ENCODE assay signal across 8 cellular contexts in the genomic region with DNA sequence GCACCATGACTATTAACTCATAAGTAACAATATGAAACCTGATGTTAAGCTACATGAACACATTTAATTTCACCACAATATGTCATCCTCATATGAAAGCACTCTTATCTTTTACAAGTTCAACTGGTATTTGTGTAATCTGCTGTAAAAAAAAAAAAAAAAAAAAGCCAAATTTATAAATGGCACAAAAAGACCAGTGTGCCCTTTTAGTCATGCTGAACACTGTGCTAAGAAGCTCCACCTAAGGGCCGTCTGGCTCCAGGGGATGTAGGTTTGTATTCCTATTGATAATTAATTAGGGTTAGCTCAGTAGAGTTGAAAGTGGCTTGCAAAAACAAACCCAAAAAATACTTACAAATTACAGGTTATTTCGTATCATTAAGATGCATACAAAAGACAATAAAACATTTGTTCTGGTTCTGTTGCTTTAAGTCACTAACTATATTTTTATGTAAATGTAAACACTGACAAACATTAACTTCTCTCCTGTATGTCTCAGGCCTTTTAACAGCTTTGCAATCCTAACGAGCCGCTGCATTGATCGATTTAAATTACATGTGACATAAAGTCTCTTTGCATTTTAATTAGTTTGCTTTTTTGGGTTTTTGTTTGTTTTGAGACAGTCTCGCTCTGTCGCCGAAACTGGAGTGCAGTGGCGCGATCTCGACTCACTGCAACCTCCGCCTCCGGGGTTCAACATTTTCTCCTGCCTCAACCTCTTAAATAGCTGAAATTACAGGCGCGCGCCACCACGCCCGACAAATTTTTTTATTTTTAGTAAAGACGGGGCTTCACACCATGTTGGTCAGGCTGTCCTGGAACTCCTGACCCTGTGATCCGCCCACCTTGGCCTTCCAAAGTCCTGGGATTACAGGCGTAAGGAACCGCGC.
DNase-seq lines count a peak whose midpoint lies in the region; ATAC-seq, FAIRE-seq and TF ChIP-seq lines count a peak whose summit lies in the region.

No MANE protein-coding gene starts in this region.

- in situ Hi-C loops in HAP-1 (cut with MboI; ENCODE audit: low sequenced_read_pairs) = loop anchor here (5.0 to 10.0 kb wide), 3 partner anchors 76 to 934 kb away; a partner anchor contains a TSS

- TF ChIP-seq CTCF in bronchial epithelial cell (IDR thresholded peaks at IDR 0.05; ENCODE audit: insufficient read depth, low read length, severe bottlenecking) = no peak
- no peak for TF ChIP-seq CTCF in tibial nerve (IDR thresholded peaks at IDR 0.05)

- peak overlapping the region; percentile 73 to 89 (median 84) for H3K4me3 ChIP-seq in BLaER1 treated with 17β-estradiol and CSF1 and Interleukin-3, amounts not matched to agents 10 nM and 100 nM
- H3K4me3 ChIP-seq in HAP-1 (peak overlapping the region; percentile 73), bronchial epithelial cell (ENCODE audit: low read depth, low read length) (peak overlapping the region; percentile 84), tibial nerve (peak overlapping the region; percentile 36 to 77 (median 58))

- no peak for FAIRE-seq in bronchial epithelial cell (lab: Jason Lieb, UNC)

- DNase-seq in HAP-1 (ENCODE audit: low spot score in 2 of 2) = peak; percentile 67 to 76
- DNase-seq in RPMI7951 (ENCODE audit: low read depth) = peak; percentile 63
- peak; percentile 45 for DNase-seq in bronchial epithelial cell (ENCODE audit: low read depth)
- DNase-seq in memory B cell (ENCODE audit: low spot score in 2 of 2) = peak in 1 of 2 donors; percentile 36
- no peak for DNase-seq in tibial nerve (ENCODE audit: low spot score in 2 of 2)
- DNase-seq in CD1c-positive myeloid dendritic cell (ENCODE audit: extremely low spot score) = no peak

- ATAC-seq in memory B cell (ENCODE audit: low read depth) = no peak
- no peak for ATAC-seq in HG03097 (IDR thresholded peaks at IDR 0.05; ENCODE audit: low FRiP score, unreplicated experiment)

- H3K27me3 ChIP-seq in BLaER1 treated with 17β-estradiol and CSF1 and Interleukin-3, amounts not matched to agents 10 nM and 100 nM = no peaks in the 10 kb centered on the region
- H3K27me3 ChIP-seq in HAP-1 (ENCODE audit: low read depth) (no peaks in the 10 kb centered on the region), bronchial epithelial cell (ENCODE audit: control insufficient read depth, insufficient read depth, low read length) (no peaks in the 10 kb centered on the region), tibial nerve (peaks cover 0 to 59% of the 10 kb centered on the region in 2 donors)

- H3K9ac ChIP-seq in BLaER1 treated with 17β-estradiol and CSF1 and Interleukin-3, amounts not matched to agents 10 nM and 100 nM = peak overlapping the region; percentile 90 to 99 (median 96)

- no peak for TF ChIP-seq EP300 in tibial nerve (IDR thresholded peaks at IDR 0.05)

- no peaks in the 10 kb centered on the region for H3K9me3 Mint-ChIP-seq in memory B cell

- 3 to 5% methylated on average over 23 of the region's 23 CpGs for WGBS in tibial nerve, 2 donors

- peak overlapping the region; percentile 89 for H3K4me3 Mint-ChIP-seq in memory B cell

- H4K20me1 ChIP-seq in BLaER1 treated with 17β-estradiol and CSF1 and Interleukin-3, amounts not matched to agents 10 nM and 100 nM = peaks cover 15 to 58% (median 27%) of the 10 kb centered on the region in 11 experiments

- H3K4me2 ChIP-seq in BLaER1 treated with 17β-estradiol and CSF1 and Interleukin-3, amounts not matched to agents 10 nM and 100 nM = peak overlapping the region; percentile 81 to 97 (median 95)

- no peak for TF ChIP-seq POLR2A in tibial nerve (IDR thresholded peaks at IDR 0.05)

- H3K4me1 ChIP-seq in BLaER1 treated with 17β-estradiol and CSF1 and Interleukin-3, amounts not matched to agents 10 nM and 100 nM = peaks cover 34 to 58% (median 45%) of the 10 kb centered on the region in 10 experiments
- H3K4me1 ChIP-seq in HAP-1 = peaks cover 35% of the 10 kb centered on the region
- peaks cover 0 to 21% (median 0%) of the 10 kb centered on the region in 4 donors for H3K4me1 ChIP-seq in tibial nerve

- peak overlapping the region; percentile 98 for H3K27ac Mint-ChIP-seq in memory B cell

- H3K27ac ChIP-seq in BLaER1 treated with 17β-estradiol and CSF1 and Interleukin-3, amounts not matched to agents 10 nM and 100 nM = peak overlapping the region; percentile 85 to 99 (median 95)
- H3K27ac ChIP-seq in tibial nerve = peak overlapping the region in 3 of 4 donors; percentile 88 to 96 (median 90)

- H3K9me3 ChIP-seq in BLaER1 treated with 17β-estradiol and CSF1 and Interleukin-3, amounts not matched to agents 10 nM and 100 nM (replicated peaks in 1 of 11) = no peaks in the 10 kb centered on the region
- H3K9me3 ChIP-seq in HAP-1 (no peaks in the 10 kb centered on the region), tibial nerve (no peaks in the 10 kb centered on the region)

- peaks cover 2% of the 10 kb centered on the region for H3K36me3 Mint-ChIP-seq in memory B cell

- H3K36me3 ChIP-seq in BLaER1 treated with 17β-estradiol and CSF1 and Interleukin-3, amounts not matched to agents 10 nM and 100 nM = peaks cover 0 to 13% (median 0%) of the 10 kb centered on the region in 11 experiments; a peak in 1 of 22 replicates
- H3K36me3 ChIP-seq in HAP-1 (replicated peaks) = no peaks in the 10 kb centered on the region; the same call in 1 of the 2 replicates
- peaks cover 1% of the 10 kb centered on the region for H3K36me3 ChIP-seq in bronchial epithelial cell (ENCODE audit: control insufficient read depth, insufficient read depth, low read length)
- H3K36me3 ChIP-seq in tibial nerve = no peaks in the 10 kb centered on the region

- H3K27me3 Mint-ChIP-seq in memory B cell = no peaks in the 10 kb centered on the region

- peaks cover 25% of the 10 kb centered on the region for H3K4me1 Mint-ChIP-seq in memory B cell

Comparison
In these comparisons a context has a peak if more than half of its experiments do, and no peak if none do; other contexts are left out.
1. DNase-seq: peak in HAP-1 (2 of 2), RPMI7951 (single experiment) and bronchial epithelial cell (single experiment); none in tibial nerve (0 of 2) and CD1c-positive myeloid dendritic cell (single experiment).
2. Peak in every context shown above with its lines, with median percentiles within 50 percentile points of each other: H3K4me3 ChIP-seq.